In the genomic region with DNA sequence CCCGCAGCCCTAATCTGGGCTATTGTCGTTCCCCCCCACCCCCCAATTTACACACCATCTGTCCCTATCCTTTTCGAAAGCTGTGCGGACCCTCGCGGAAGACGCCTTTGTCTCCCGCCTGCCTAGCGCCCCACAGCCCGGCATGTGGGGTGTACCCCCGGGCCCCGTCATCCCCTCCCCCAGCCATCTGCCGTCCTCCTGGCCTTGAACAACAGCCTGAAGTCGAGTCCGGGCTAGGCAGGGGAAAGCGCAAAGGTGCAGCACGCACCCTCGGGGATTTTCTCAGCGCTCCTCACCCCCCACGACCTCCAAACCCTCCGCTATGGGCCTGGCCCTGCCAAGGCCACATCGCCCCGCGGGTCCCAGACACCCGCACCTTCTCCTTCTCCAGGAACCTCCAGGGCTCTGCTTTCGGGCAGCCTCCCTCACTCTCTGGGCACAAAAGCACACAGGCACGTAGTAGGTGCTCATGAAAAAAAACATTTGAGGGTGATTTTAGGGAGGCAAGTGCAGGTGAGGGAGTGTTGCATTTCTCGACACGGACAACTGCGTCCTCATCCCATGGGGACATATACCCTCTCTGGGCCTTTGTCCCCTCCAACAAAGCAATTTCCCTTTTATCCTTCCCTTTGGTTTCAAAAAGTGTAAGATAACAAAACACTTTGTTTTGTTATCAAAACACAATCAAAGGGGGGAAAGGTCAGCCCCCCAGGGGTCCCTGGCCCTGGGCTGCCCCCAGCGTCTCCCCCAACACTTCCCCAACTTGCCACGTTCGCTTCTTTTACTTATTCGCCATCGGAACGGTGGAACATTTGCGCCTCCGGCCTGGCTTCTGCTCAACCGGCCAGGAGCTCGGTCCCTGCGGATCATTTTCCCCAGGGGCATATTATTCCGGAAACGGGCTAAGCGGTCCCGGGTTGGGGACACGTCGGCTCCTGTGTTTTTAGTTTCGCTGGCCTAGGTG, we compare ENCODE assay signal across 8 cellular contexts. TPM values are rescaled to one million over a fixed set of nuclear protein-coding genes. Genes with fewer than 3 reads are reported as not detected.
DNase-seq lines count a peak whose midpoint lies in the region; ATAC-seq, FAIRE-seq and TF ChIP-seq lines count a peak whose summit lies in the region.

No MANE protein-coding gene starts in this region.

- WGBS in A549 (ENCODE audit: missing lambda C conversion rate), result 67% methylated on average over 47 of the region's 48 CpGs

- no peaks in the 10 kb centered on the region for H3K9me3 ChIP-seq in A549
- H3K9me3 ChIP-seq in WERI-Rb-1 (ENCODE audit: severe bottlenecking), result no peaks in the 10 kb centered on the region
- H3K9me3 ChIP-seq in iPS-15b (ENCODE audit: control insufficient read depth, insufficient read depth, low read length), result no peaks in the 10 kb centered on the region

- CTCF ChIA-PET in A549 (lab: Yijun Ruan, JAX), result interaction anchor here (1.1 to 24.1 kb wide), 3 partner anchors 9 to 47 kb away, joined by 3 to 493 read pairs (median 69); a partner anchor contains a TSS

- peak overlapping the region; percentile 85 for H3K4me2 ChIP-seq in A549

- H3K27me3 ChIP-seq in WERI-Rb-1 (ENCODE audit: insufficient read depth, low read depth, severe bottlenecking), result no peaks in the 10 kb centered on the region
- H3K27me3 ChIP-seq in iPS-15b (ENCODE audit: control insufficient read depth, insufficient read depth, low read length), result peaks cover 23% of the 10 kb centered on the region

- ATAC-seq in A549 (no peak), HG03520 (IDR thresholded peaks at IDR 0.05; ENCODE audit: unreplicated experiment) (no peak)

- FAIRE-seq in A549 (lab: Jason Lieb, UNC), result no peak
- peak; percentile 63 for FAIRE-seq in GM12892 (lab: Jason Lieb, UNC)

- no peak overlapping the region for H3K9ac ChIP-seq in iPS-15b (ENCODE audit: low read depth, low read length)

- H3K4me3 ChIP-seq in A549, result no peak overlapping the region; the same call in 2 of the 3 replicates
- peak overlapping the region; percentile 88 for H3K4me3 ChIP-seq in WERI-Rb-1 (ENCODE audit: low read depth, low read length)
- peak overlapping the region; percentile 74 for H3K4me3 ChIP-seq in iPS-15b (ENCODE audit: low read depth, low read length)

- TF ChIP-seq EP300 in A549 (IDR thresholded peaks at IDR 0.05), result no peak

- DNase-seq in A549 (ENCODE audit: low read depth in 1 of 2, low spot score in 1 of 2) (no peak), GM12892 (ENCODE audit: insufficient read length) (no peak), WERI-Rb-1 (peak; percentile 94), NCI-H2081 treated with DMSO at 0.1 percent for 48 hours (lab: John Stamatoyannopoulos, UW) (no peak), NOMO-1 (lab: John Stamatoyannopoulos, UW; ENCODE audit: unreplicated experiment in 2 of 2) (no peak), NCI-H128 (lab: John Stamatoyannopoulos, UW; ENCODE audit: unreplicated experiment) (no peak)

- H3K36me3 ChIP-seq in WERI-Rb-1, result peaks cover 2% of the 10 kb centered on the region
- H3K36me3 ChIP-seq in iPS-15b (ENCODE audit: control insufficient read depth, insufficient read depth, low read length), result no peaks in the 10 kb centered on the region

- no peak for TF ChIP-seq RAD21 in A549 (conservative IDR thresholded peaks at IDR 0.05 in 1 of 2, IDR thresholded peaks at IDR 0.05 in 1 of 2)

- no peak overlapping the region for H3K27ac ChIP-seq in A549
- H3K27ac ChIP-seq in WERI-Rb-1, result peak overlapping the region; percentile 99

- no peak for TF ChIP-seq POLR2A in A549 (IDR thresholded peaks at IDR 0.05; ENCODE audit: low read length)
- TF ChIP-seq POLR2A in GM12892 (IDR thresholded peaks at IDR 0.05; ENCODE audit: low read depth, low read length), result no peak

- POLR2A ChIA-PET in A549 (lab: Yijun Ruan, JAX), result no interaction called here

- H3K4me1 ChIP-seq in A549, result peaks cover 36% of the 10 kb centered on the region
- peaks cover 6% of the 10 kb centered on the region for H3K4me1 ChIP-seq in iPS-15b (ENCODE audit: control insufficient read depth, insufficient read depth, low read length)

- TF ChIP-seq CTCF in A549 (IDR thresholded peaks at IDR 0.05), result no peak
- TF ChIP-seq CTCF in WERI-Rb-1 (IDR thresholded peaks at IDR 0.05; ENCODE audit: low read depth, low read length), result no peak

TF ChIP-seq in A549, 52 proteins besides CTCF, POLR2A, EP300 and RAD21:
- TF ChIP-seq, protein P1, sequence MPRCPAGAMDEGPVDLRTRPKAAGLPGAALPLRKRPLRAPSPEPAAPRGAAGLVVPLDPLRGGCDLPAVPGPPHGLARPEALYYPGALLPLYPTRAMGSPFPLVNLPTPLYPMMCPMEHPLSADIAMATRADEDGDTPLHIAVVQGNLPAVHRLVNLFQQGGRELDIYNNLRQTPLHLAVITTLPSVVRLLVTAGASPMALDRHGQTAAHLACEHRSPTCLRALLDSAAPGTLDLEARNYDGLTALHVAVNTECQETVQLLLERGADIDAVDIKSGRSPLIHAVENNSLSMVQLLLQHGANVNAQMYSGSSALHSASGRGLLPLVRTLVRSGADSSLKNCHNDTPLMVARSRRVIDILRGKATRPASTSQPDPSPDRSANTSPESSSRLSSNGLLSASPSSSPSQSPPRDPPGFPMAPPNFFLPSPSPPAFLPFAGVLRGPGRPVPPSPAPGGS (IDR thresholded peaks at IDR 0.05), result no peak
- TF ChIP-seq CBX2 (IDR thresholded peaks at IDR 0.05; ENCODE audit: borderline replicate concordance, low read depth) (no peak), RFX5 (IDR thresholded peaks at IDR 0.05) (no peak), CBX8 (IDR thresholded peaks at IDR 0.05) (no peak), JUNB (IDR thresholded peaks at IDR 0.05) (no peak), KDM1A (IDR thresholded peaks at IDR 0.05; ENCODE audit: low read depth) (no peak), CHD4 (IDR thresholded peaks at IDR 0.05; ENCODE audit: borderline replicate concordance) (no peak), GATA3 (IDR thresholded peaks at IDR 0.05; ENCODE audit: borderline replicate concordance) (no peak), MYC (IDR thresholded peaks at IDR 0.05; ENCODE audit: borderline replicate concordance, low read length) (no peak), TP53 (CRISPR knock-in tag; IDR thresholded peaks at IDR 0.05) (no peak), CEBPB (IDR thresholded peaks at IDR 0.05) (no peak), RCOR1 (IDR thresholded peaks at IDR 0.05; ENCODE audit: low read depth, low read length) (no peak), ZC3H11A (IDR thresholded peaks at IDR 0.05) (no peak), KDM5A (IDR thresholded peaks at IDR 0.05) (no peak)
- TF ChIP-seq, protein P2, sequence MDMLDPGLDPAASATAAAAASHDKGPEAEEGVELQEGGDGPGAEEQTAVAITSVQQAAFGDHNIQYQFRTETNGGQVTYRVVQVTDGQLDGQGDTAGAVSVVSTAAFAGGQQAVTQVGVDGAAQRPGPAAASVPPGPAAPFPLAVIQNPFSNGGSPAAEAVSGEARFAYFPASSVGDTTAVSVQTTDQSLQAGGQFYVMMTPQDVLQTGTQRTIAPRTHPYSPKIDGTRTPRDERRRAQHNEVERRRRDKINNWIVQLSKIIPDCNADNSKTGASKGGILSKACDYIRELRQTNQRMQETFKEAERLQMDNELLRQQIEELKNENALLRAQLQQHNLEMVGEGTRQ (IDR thresholded peaks at IDR 0.05), result no peak

RNA-seq across cellular contexts. Expression of a gene that starts 16.4 kb away (rescaled TPM):
- 20.8 and 35.4 TPM in 2 replicates for polyA plus RNA-seq in A549 (2011; rRNA removed)
- polyA plus RNA-seq in A549 (2012; cell fraction: cytosol; rRNA removed), result 175 and 186 TPM in 2 replicates
- 127 and 154 TPM in 2 replicates for polyA plus RNA-seq in A549 (2012; cell fraction: nucleus; rRNA removed)
- polyA plus RNA-seq in A549 (2017; fragmentation: RNase III; extraction: RNeasy Plus Mini Kit Qiagen cat#74134 plus additional on column Dnase treatment), result 113 to 123 TPM (median 116 TPM) in 3 replicates
- polyA minus RNA-seq in A549 (2011; rRNA and poly(A)+ RNA removed), result 3.9 and 10.2 TPM in 2 replicates
- 27.5 TPM for polyA plus RNA-seq in GM12892 (2012; ENCODE audit: missing spikeins)

RNA-seq across cellular contexts. Expression of a gene that starts 17.7 kb away (rescaled TPM):
- polyA plus RNA-seq in A549 (2011; rRNA removed) (0.20 and 0.43 TPM in 2 replicates), A549 (2017; fragmentation: RNase III; extraction: RNeasy Plus Mini Kit Qiagen cat#74134 plus additional on column Dnase treatment) (0.56 to 0.85 TPM (median 0.69 TPM) in 3 replicates)
- 0.62 and 0.69 TPM in 2 replicates for polyA plus RNA-seq in A549 (2012; cell fraction: cytosol; rRNA removed)
- 0.28 and 0.89 TPM in 2 replicates for polyA plus RNA-seq in A549 (2012; cell fraction: nucleus; rRNA removed)
- polyA minus RNA-seq in A549 (2011; rRNA and poly(A)+ RNA removed), result 0.37 and 0.63 TPM in 2 replicates
- polyA plus RNA-seq in GM12892 (2012; ENCODE audit: missing spikeins), result 1.5 TPM

RNA-seq across cellular contexts. Expression of a gene that starts 58.7 kb away (rescaled TPM):
- 11.2 and 14.5 TPM in 2 replicates for polyA plus RNA-seq in A549 (2011; rRNA removed)
- 20.2 and 31.4 TPM in 2 replicates for polyA plus RNA-seq in A549 (2012; cell fraction: cytosol; rRNA removed)
- polyA plus RNA-seq in A549 (2012; cell fraction: nucleus; rRNA removed), result 59.5 and 87.8 TPM in 2 replicates
- 14.8 to 15.2 TPM (median 15.0 TPM) in 3 replicates for polyA plus RNA-seq in A549 (2017; fragmentation: RNase III; extraction: RNeasy Plus Mini Kit Qiagen cat#74134 plus additional on column Dnase treatment)
- polyA minus RNA-seq in A549 (2011; rRNA and poly(A)+ RNA removed), result 5.6 and 7.9 TPM in 2 replicates
- polyA plus RNA-seq in GM12892 (2012; ENCODE audit: missing spikeins), result 7.5 TPM
